Comparison of ENCODE assay signal across 8 cellular contexts in the genomic region with DNA sequence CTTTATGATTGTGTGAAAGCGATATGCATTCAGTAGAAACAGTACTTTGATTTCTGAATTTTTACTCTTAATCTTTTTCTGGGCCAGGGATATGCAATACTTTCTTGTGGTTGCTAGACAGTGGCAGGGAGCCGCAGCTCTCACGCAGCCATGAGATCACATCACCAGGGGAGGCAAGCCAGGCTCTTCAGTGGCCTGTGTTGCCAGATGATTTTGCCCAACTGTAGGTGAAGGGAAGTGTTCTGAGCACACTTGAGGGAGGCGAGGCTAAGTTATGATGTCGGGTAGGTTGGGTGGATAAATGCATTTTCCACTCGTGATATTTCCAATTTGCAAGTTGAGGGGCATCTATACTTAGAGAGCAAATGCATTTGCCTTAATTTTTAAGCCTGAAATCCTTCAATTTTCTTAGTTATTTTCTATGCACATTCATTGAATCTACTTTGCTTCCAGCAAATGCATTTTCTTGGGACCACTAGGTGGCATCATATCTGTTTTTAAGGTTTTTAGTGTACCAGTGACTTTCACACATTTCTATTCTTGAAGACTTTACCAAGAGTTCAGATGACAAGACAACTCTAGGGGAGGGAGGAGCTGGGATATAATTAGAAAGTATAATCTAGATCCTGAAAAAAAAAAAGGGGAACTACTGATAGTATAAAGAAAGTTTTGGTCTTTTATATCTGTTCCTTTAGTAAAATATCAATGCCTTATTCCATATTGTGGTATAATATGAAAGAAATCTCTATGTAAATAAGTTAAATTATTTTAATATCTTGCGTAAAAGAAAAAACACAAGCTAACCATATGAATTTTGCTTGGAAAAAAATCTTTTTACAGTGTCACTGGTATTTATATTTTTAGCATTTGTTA.
DNase-seq lines count a peak whose midpoint lies in the region; ATAC-seq, FAIRE-seq and TF ChIP-seq lines count a peak whose summit lies in the region.

No MANE protein-coding gene starts in this region.

- WGBS in aorta, 2 donors, result 46 to 49% methylated on average over 7 of the region's 7 CpGs

- H3K4me1 ChIP-seq in breast epithelium, result no peaks in the 10 kb centered on the region
- H3K4me1 ChIP-seq in aorta (ENCODE audit: control insufficient read depth in 1 of 2, insufficient read depth in 2 of 2, low read length in 2 of 2), result no peaks in the 10 kb centered on the region

- H3K27me3 ChIP-seq in breast epithelium (no peaks in the 10 kb centered on the region), aorta (ENCODE audit: control insufficient read depth in 1 of 2, insufficient read depth in 2 of 2, low read length in 1 of 2) (no peaks in the 10 kb centered on the region)

- no peak overlapping the region for H3K27ac ChIP-seq in breast epithelium
- H3K27ac ChIP-seq in aorta (ENCODE audit: low read depth in 1 of 2, low read length in 2 of 2), result no peak overlapping the region

- TF ChIP-seq CTCF in breast epithelium (IDR thresholded peaks at IDR 0.05), result peak in 2 of 3 donors; percentile 40 to 49

- DNase-seq in NCI-H2196 (lab: John Stamatoyannopoulos, UW; ENCODE audit: unreplicated experiment) (peak; percentile 15), breast epithelium (ENCODE audit: low spot score in 2 of 2) (no peak), midbrain (lab: John Stamatoyannopoulos, UW) (peak; percentile 40), aorta (no peak), COLO668 (lab: John Stamatoyannopoulos, UW; ENCODE audit: unreplicated experiment) (no peak)

- ATAC-seq in GM19351 (IDR thresholded peaks at IDR 0.05; ENCODE audit: unreplicated experiment) (peak; percentile 73), aorta (ENCODE audit: low FRiP score) (no peak), GM18511 (IDR thresholded peaks at IDR 0.05; ENCODE audit: unreplicated experiment) (no peak)

- TF ChIP-seq POLR2A in breast epithelium (IDR thresholded peaks at IDR 0.05), result no peak

- H3K36me3 ChIP-seq in breast epithelium (no peaks in the 10 kb centered on the region), aorta (ENCODE audit: control insufficient read depth in 1 of 2, insufficient read depth in 2 of 2, low read length in 1 of 2) (no peaks in the 10 kb centered on the region)

- H3K9me3 ChIP-seq in breast epithelium (no peaks in the 10 kb centered on the region), aorta (ENCODE audit: control insufficient read depth, low read length) (no peaks in the 10 kb centered on the region)

- H3K4me3 ChIP-seq in breast epithelium (no peak overlapping the region), aorta (ENCODE audit: low read length in 2 of 2) (no peak overlapping the region)

- peak; percentile 90 for FAIRE-seq in A204.1 (lab: Jason Lieb, UNC)

- intact Hi-C loops in breast epithelium (cut with DNase I; ENCODE audit: low total_unique reads), result no loop called here
- intact Hi-C loops in aorta (cut with DNase I), result no loop called here

Comparison
In these comparisons a context has a peak if more than half of its experiments do, and no peak if none do; other contexts are left out.
1. DNase-seq: peak in NCI-H2196 (single experiment) and midbrain (single experiment); none in breast epithelium (0 of 2), aorta (0 of 2) and COLO668 (single experiment).